24 cellular contexts compared by ENCODE assay signal in genomic region chr13:30750036-30750435, GRCh38. TPM values are rescaled to one million over a fixed set of nuclear protein-coding genes. Genes with fewer than 3 reads are reported as not detected.
"Had no signal": no experiment of that assay in that cellular context is flagged by ENCODE, and none has a peak within 500 bp of the region (broad histone marks: within the 10 kb centered on the region; RNA-seq: fewer than 3 reads in every experiment).

No MANE protein-coding gene starts in this region.

- H3K4me3 Mint-ChIP-seq: activated B cell treated with CpG ODN at 0.5 μM for 24 hours; activated CD4-positive, alpha-beta memory T cell treated with anti-CD3 and anti-CD28 coated beads for 36 hours; activated CD4-positive, alpha-beta T cell treated with anti-CD3 and anti-CD28 coated beads, Interleukin-2, amount 10 ng/mL, durations not matched to agents 7 days and 5 days; activated naive CD8-positive, alpha-beta T cell treated with anti-CD3 and anti-CD28 coated beads, Interleukin-2, amount 50 U/mL, for 24 hours; T-helper 17 cell had no signal

- H3K27ac Mint-ChIP-seq: activated B cell treated with CpG ODN at 0.5 μM for 24 hours; activated CD4-positive, alpha-beta memory T cell treated with anti-CD3 and anti-CD28 coated beads for 36 hours; activated CD4-positive, alpha-beta T cell treated with anti-CD3 and anti-CD28 coated beads, Interleukin-2, amount 10 ng/mL, durations not matched to agents 7 days and 5 days; activated naive CD4-positive, alpha-beta T cell treated with anti-CD3 and anti-CD28 coated beads, Interleukin-2, amount 50 U/mL, for 72 hours; activated naive CD8-positive, alpha-beta T cell treated with anti-CD3 and anti-CD28 coated beads, Interleukin-2, amount 50 U/mL, for 24 hours had no signal

- DNase-seq: activated B cell treated with CpG ODN at 0.5 μM for 24 hours; activated CD4-positive, alpha-beta memory T cell treated with anti-CD3 and anti-CD28 coated beads for 36 hours; activated CD4-positive, alpha-beta T cell treated with anti-CD3 and anti-CD28 coated beads, Interleukin-2, amount 10 ng/mL, durations not matched to agents 7 days and 5 days; activated CD8-positive, alpha-beta memory T cell treated with anti-CD3 and anti-CD28 coated beads, Interleukin-2, amount 50 U/mL, for 48 hours; activated naive CD4-positive, alpha-beta T cell treated with Interleukin-2 at 50 U/mL for 16 hours; activated naive CD8-positive, alpha-beta T cell treated with anti-CD3 and anti-CD28 coated beads, Interleukin-2, amount 50 U/mL, for 24 hours; activated T-cell treated with anti-CD3 and anti-CD28 coated beads, Interleukin-2, amount 50 U/mL, for 1 hour; amygdala; NCI-H1092; NCI-H1417; NCI-H1930; NCI-H2171; NCI-H2227 treated with DMSO at 0.1 percent for 48 hours; NCI-H446 treated with DMSO at 0.1 percent for 48 hours; NCI-H526 treated with DMSO at 0.1 percent for 48 hours; PC-3; SIG-M5; T-helper 17 cell; T-helper 9 cell had no signal

- FAIRE-seq: astrocyte, HepG2 had no signal

- H3K9me3 Mint-ChIP-seq: activated B cell treated with CpG ODN at 0.5 μM for 24 hours; activated CD4-positive, alpha-beta memory T cell treated with anti-CD3 and anti-CD28 coated beads for 36 hours; activated naive CD8-positive, alpha-beta T cell treated with anti-CD3 and anti-CD28 coated beads, Interleukin-2, amount 50 U/mL, for 24 hours had no signal

- H3K27ac ChIP-seq: KMS-11 had no signal

- ATAC-seq: activated naive CD4-positive, alpha-beta T cell treated with anti-CD3 and anti-CD28 coated beads, Interleukin-2, amount 50 U/mL, for 72 hours; activated naive CD8-positive, alpha-beta T cell treated with anti-CD3 and anti-CD28 coated beads, Interleukin-2, amount 50 U/mL, for 24 hours; HepG2; PC-3; T-helper 17 cell had no signal

- H3K36me3 Mint-ChIP-seq: brain had no signal

- H3K27me3 Mint-ChIP-seq: activated B cell treated with CpG ODN at 0.5 μM for 24 hours; activated CD4-positive, alpha-beta memory T cell treated with anti-CD3 and anti-CD28 coated beads for 36 hours; activated CD4-positive, alpha-beta T cell treated with anti-CD3 and anti-CD28 coated beads, Interleukin-2, amount 10 ng/mL, durations not matched to agents 7 days and 5 days; brain; T-helper 17 cell had no signal

RNA-seq across cellular contexts. Expression of gene ALOX5AP, which starts 14.7 kb away (rescaled TPM):
- total RNA-seq: PC-3 had no signal
